In the genomic region with DNA sequence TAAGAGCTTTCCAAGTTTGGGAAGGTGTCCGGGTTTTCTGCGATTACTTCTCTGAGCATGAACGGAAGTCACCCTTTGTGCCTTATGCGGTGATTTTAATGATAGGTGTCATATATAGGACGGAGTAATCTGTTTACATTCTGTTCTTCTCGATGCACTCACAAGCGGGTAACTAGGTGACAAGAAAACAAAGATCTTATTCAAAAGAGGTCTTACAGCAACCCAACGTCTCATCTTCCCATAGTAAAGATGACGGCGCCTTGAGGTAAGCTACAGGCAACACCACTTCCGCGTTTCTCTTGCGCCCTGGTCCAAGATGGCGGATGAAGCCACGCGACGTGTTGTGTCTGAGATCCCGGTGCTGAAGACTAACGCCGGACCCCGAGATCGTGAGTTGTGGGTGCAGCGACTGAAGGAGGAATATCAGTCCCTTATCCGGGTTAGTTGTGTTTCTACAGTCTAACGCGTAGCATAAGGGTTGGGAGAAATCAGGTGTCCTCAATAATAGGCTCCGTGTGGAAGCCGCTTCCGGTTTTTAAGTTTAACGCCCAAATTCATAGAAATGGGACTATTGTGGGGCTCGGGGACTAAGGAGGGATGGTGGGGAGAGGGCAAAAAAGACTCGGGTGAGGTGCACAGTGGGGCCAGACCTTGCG, we compare ENCODE assay signal across 8 cellular contexts. TPM values are rescaled to one million over a fixed set of nuclear protein-coding genes. Genes with fewer than 3 reads are reported as not detected.
A peak's percentile ranks its signal among the peaks of the same experiment; 100 is the strongest.
DNase-seq lines count a peak whose midpoint lies in the region; ATAC-seq, FAIRE-seq and TF ChIP-seq lines count a peak whose summit lies in the region.

A gene (plus strand): TSS at position 297 of the 656 bp plus-strand sequence. CDS start 20 bp downstream, at position 317.

- TF ChIP-seq CTCF in left ventricle myocardium inferior (IDR thresholded peaks at IDR 0.05; ENCODE audit: borderline replicate concordance) (no peak), prostate gland (IDR thresholded peaks at IDR 0.05) (peak in 1 of 4 experiments; percentile 7)

- FAIRE-seq in urothelium cell line (lab: Jason Lieb, UNC): no peak

- TF ChIP-seq POLR2A in GM10847 (IDR thresholded peaks at IDR 0.05; ENCODE audit: extremely low read depth, insufficient read length) (peak; percentile 83), prostate gland (IDR thresholded peaks at IDR 0.05) (peak; percentile 22)

- peaks cover 30% of the 10 kb centered on the region for H3K4me1 ChIP-seq in left ventricle myocardium inferior
- no peaks in the 10 kb centered on the region for H3K4me1 ChIP-seq in prostate gland (replicated peaks)

- H3K4me3 ChIP-seq in left ventricle myocardium inferior: peak within 1 kb of the TSS; percentile 96
- H3K4me3 ChIP-seq in prostate gland: peak within 1 kb of the TSS; percentile 63

- H3K36me3 ChIP-seq in left ventricle myocardium inferior (peaks cover 21% of the 10 kb centered on the region), prostate gland (no peaks in the 10 kb centered on the region)

- H3K27me3 ChIP-seq in left ventricle myocardium inferior (ENCODE audit: low read depth) (no peaks in the 10 kb centered on the region), prostate gland (replicated peaks; ENCODE audit: insufficient read depth) (no peaks in the 10 kb centered on the region)

- intact Hi-C loops in T-helper 1 cell treated with Interleukin-12 subunit alpha and Interleukin-12 subunit beta and Interleukin-4 antibody, amounts not matched to agents 30 ng/mL and 1 ng/mL, for 36 hours (cut with micrococcal nuclease): loop anchor here (1.0 to 5.0 kb wide), 10 partner anchors 12 to 892 kb away; a partner anchor contains a TSS
- intact Hi-C loops in left ventricle myocardium inferior (cut with micrococcal nuclease) (no loop called here), prostate gland (cut with DNase I) (loop anchor here (2.0 kb wide), 1 partner anchor 21 kb away; a partner anchor contains a TSS)

- ATAC-seq in HG02840 (IDR thresholded peaks at IDR 0.05; ENCODE audit: low FRiP score, unreplicated experiment): peak; percentile 84

- H3K9me3 ChIP-seq in left ventricle myocardium inferior (replicated peaks) (no peaks in the 10 kb centered on the region), prostate gland (no peaks in the 10 kb centered on the region)

- H3K27ac ChIP-seq in left ventricle myocardium inferior (replicated peaks) (peak within 1 kb of the TSS; percentile 97), prostate gland (peak within 1 kb of the TSS; percentile 89 to 96)

- peak; percentile 91 for DNase-seq in NCI-H1694 (lab: John Stamatoyannopoulos, UW)
- DNase-seq in amniotic stem cell (lab: John Stamatoyannopoulos, UW): peak; percentile 75
- DNase-seq in left ventricle myocardium inferior: peak; percentile 73
- peak; percentile 82 for DNase-seq in prostate gland (ENCODE audit: low spot score)
- DNase-seq in urothelium cell line (ENCODE audit: low spot score): peak; percentile 82

- WGBS in prostate gland: under 1% methylated on average over 33 of the region's 33 CpGs

RNA-seq across cellular contexts. Expression of the gene that starts here (rescaled TPM):
- total RNA-seq in T-helper 1 cell treated with Interleukin-12 subunit alpha and Interleukin-12 subunit beta and Interleukin-4 antibody, amounts not matched to agents 30 ng/mL and 1 ng/mL, for 36 hours: 109 TPM in 2 replicates
- 76.4 TPM for total RNA-seq in left ventricle myocardium inferior
- 10 to 100 TPM; 71.3 to 72.8 TPM for total RNA-seq in prostate gland

Comparison
In these comparisons a context has a peak if more than half of its experiments do, and no peak if none do; other contexts are left out.
1. Peak in every context shown above with its lines: DNase-seq, ATAC-seq, H3K4me3 ChIP-seq and H3K27ac ChIP-seq.